In genomic region chr5:132013711-132014110, GRCh38 we compare ENCODE assay signal across 19 cellular contexts. TPM values are rescaled to one million over a fixed set of nuclear protein-coding genes. Genes with fewer than 3 reads are reported as not detected.
A peak's percentile ranks its signal among the peaks of the same experiment; 100 is the strongest.
DNase-seq lines count a peak whose midpoint lies in the region; ATAC-seq and TF ChIP-seq lines count a peak whose summit lies in the region.
"Had no signal": no experiment of that assay in that cellular context is flagged by ENCODE, and none has a peak within 500 bp of the region (broad histone marks: within the 10 kb centered on the region; RNA-seq: fewer than 3 reads in every experiment).

No MANE protein-coding gene starts in this region.

- peak; percentile 0 for DNase-seq in activated naive CD4-positive, alpha-beta T cell treated with Interleukin-2 at 50 U/mL for 16 hours
- DNase-seq in activated naive CD4-positive, alpha-beta T cell treated with anti-CD3 and anti-CD28 coated beads for 36 hours: no peak
- DNase-seq in activated CD8-positive, alpha-beta memory T cell treated with anti-CD3 and anti-CD28 coated beads, Interleukin-2, amount 10 ng/mL, durations not matched to agents 7 days and 5 days: peak; percentile 34
- no peak for DNase-seq in immature natural killer cell
- DNase-seq in stimulated activated CD8-positive, alpha-beta memory T cell treated with anti-CD3 and anti-CD28 coated beads, Interleukin-4, amount 100 ng/mL, for 48 hours: peak; percentile 19
- no peak for DNase-seq in NCI-H226
- DNase-seq in nephron progenitor cell: no peak
- DNase-seq: ACHN, COR-L47, NCI-H2081 treated with DMSO at 0.1 percent for 48 hours, NCI-H526, T-helper 9 cell had no signal

- H3K27me3 Mint-ChIP-seq in activated naive CD4-positive, alpha-beta T cell treated with anti-CD3 and anti-CD28 coated beads for 36 hours (ENCODE audit: low read depth): peaks cover 58% of the 10 kb centered on the region
- H3K27me3 Mint-ChIP-seq in activated CD8-positive, alpha-beta memory T cell treated with anti-CD3 and anti-CD28 coated beads, Interleukin-2, amount 10 ng/mL, durations not matched to agents 7 days and 5 days: peaks cover 82% of the 10 kb centered on the region
- H3K27me3 Mint-ChIP-seq in immature natural killer cell (ENCODE audit: low read depth in 3 of 3) (peaks cover 7 to 16% (median 13%) of the 10 kb centered on the region in 3 donors), nephron progenitor cell (ENCODE audit: low read depth, poor library complexity) (peaks cover 96% of the 10 kb centered on the region)

- CTCF ChIA-PET in activated naive CD4-positive, alpha-beta T cell treated with anti-CD3 and anti-CD28 coated beads for 36 hours (lab: Charles Lee): interaction anchor here (1.2 kb wide), 1 partner anchor 49 kb away, joined by 3 read pairs; no protein-coding TSS in a partner anchor
- CTCF ChIA-PET in activated CD8-positive, alpha-beta memory T cell treated with anti-CD3 and anti-CD28 coated beads, Interleukin-2, amount 10 ng/mL, durations not matched to agents 7 days and 5 days (lab: Charles Lee): no interaction called here

- peaks cover 15% of the 10 kb centered on the region for H3K4me1 Mint-ChIP-seq in activated naive CD4-positive, alpha-beta T cell treated with anti-CD3 and anti-CD28 coated beads for 36 hours (ENCODE audit: low read depth)
- peaks cover 37% of the 10 kb centered on the region for H3K4me1 Mint-ChIP-seq in activated CD8-positive, alpha-beta memory T cell treated with anti-CD3 and anti-CD28 coated beads, Interleukin-2, amount 10 ng/mL, durations not matched to agents 7 days and 5 days
- H3K4me1 Mint-ChIP-seq in immature natural killer cell (peaks cover 28 to 41% of the 10 kb centered on the region in 2 donors), nephron progenitor cell (peaks cover 9% of the 10 kb centered on the region)

- no peak overlapping the region for H3K27ac Mint-ChIP-seq in activated naive CD4-positive, alpha-beta T cell treated with anti-CD3 and anti-CD28 coated beads for 36 hours
- H3K27ac Mint-ChIP-seq in activated CD8-positive, alpha-beta memory T cell treated with anti-CD3 and anti-CD28 coated beads, Interleukin-2, amount 10 ng/mL, durations not matched to agents 7 days and 5 days: no peak overlapping the region
- H3K27ac Mint-ChIP-seq in immature natural killer cell: no peak overlapping the region
- H3K27ac Mint-ChIP-seq in nephron progenitor cell: no peak overlapping the region
- H3K27ac Mint-ChIP-seq: stimulated activated memory B cell treated with anti-CD40 and anti-IgM and Interleukin-4, amounts not matched to agents 10 μg/mL and 1 μg/mL and 100 μg/mL, for 72 hours had no signal

- ATAC-seq in activated CD8-positive, alpha-beta memory T cell treated with anti-CD3 and anti-CD28 coated beads, Interleukin-2, amount 10 ng/mL, durations not matched to agents 7 days and 5 days: no peak
- ATAC-seq in GM18868 (IDR thresholded peaks at IDR 0.05; ENCODE audit: unreplicated experiment): no peak
- ATAC-seq: esophagus mucosa; stimulated activated memory B cell treated with anti-CD40 and anti-IgM and Interleukin-4, amounts not matched to agents 10 μg/mL and 1 μg/mL and 100 μg/mL, for 72 hours had no signal

- no peak overlapping the region for H3K4me3 Mint-ChIP-seq in activated naive CD4-positive, alpha-beta T cell treated with anti-CD3 and anti-CD28 coated beads for 36 hours
- H3K4me3 Mint-ChIP-seq in activated CD8-positive, alpha-beta memory T cell treated with anti-CD3 and anti-CD28 coated beads, Interleukin-2, amount 10 ng/mL, durations not matched to agents 7 days and 5 days: no peak overlapping the region
- H3K4me3 Mint-ChIP-seq in immature natural killer cell (peak overlapping the region in 3 of 5 donors; percentile 13 to 46 (median 31)), nephron progenitor cell (no peak overlapping the region)
- H3K4me3 Mint-ChIP-seq: stimulated activated memory B cell treated with anti-CD40 and anti-IgM and Interleukin-4, amounts not matched to agents 10 μg/mL and 1 μg/mL and 100 μg/mL, for 72 hours had no signal

- intact Hi-C loops in activated naive CD4-positive, alpha-beta T cell treated with anti-CD3 and anti-CD28 coated beads for 36 hours (cut with micrococcal nuclease): no loop called here

- H3K9me3 Mint-ChIP-seq in activated naive CD4-positive, alpha-beta T cell treated with anti-CD3 and anti-CD28 coated beads for 36 hours: no peaks in the 10 kb centered on the region
- H3K9me3 Mint-ChIP-seq in activated CD8-positive, alpha-beta memory T cell treated with anti-CD3 and anti-CD28 coated beads, Interleukin-2, amount 10 ng/mL, durations not matched to agents 7 days and 5 days (ENCODE audit: low read depth): no peaks in the 10 kb centered on the region
- H3K9me3 Mint-ChIP-seq in immature natural killer cell: no peaks in the 10 kb centered on the region
- no peaks in the 10 kb centered on the region for H3K9me3 Mint-ChIP-seq in nephron progenitor cell
- H3K9me3 Mint-ChIP-seq: stimulated activated memory B cell treated with anti-CD40 and anti-IgM and Interleukin-4, amounts not matched to agents 10 μg/mL and 1 μg/mL and 100 μg/mL, for 72 hours had no signal

- no peaks in the 10 kb centered on the region for H3K36me3 Mint-ChIP-seq in activated naive CD4-positive, alpha-beta T cell treated with anti-CD3 and anti-CD28 coated beads for 36 hours (ENCODE audit: low read depth)
- H3K36me3 Mint-ChIP-seq in activated CD8-positive, alpha-beta memory T cell treated with anti-CD3 and anti-CD28 coated beads, Interleukin-2, amount 10 ng/mL, durations not matched to agents 7 days and 5 days: no peaks in the 10 kb centered on the region
- H3K36me3 Mint-ChIP-seq in immature natural killer cell: no peaks in the 10 kb centered on the region
- H3K36me3 Mint-ChIP-seq in nephron progenitor cell (ENCODE audit: low read depth): no peaks in the 10 kb centered on the region
- H3K36me3 Mint-ChIP-seq: stimulated activated memory B cell treated with anti-CD40 and anti-IgM and Interleukin-4, amounts not matched to agents 10 μg/mL and 1 μg/mL and 100 μg/mL, for 72 hours had no signal

- no peak for TF ChIP-seq CTCF in nephron progenitor cell (IDR thresholded peaks at IDR 0.05)

RNA-seq across cellular contexts. Expression of gene ACSL6, which starts 2.3 kb away (rescaled TPM):
- total RNA-seq in activated naive CD4-positive, alpha-beta T cell treated with anti-CD3 and anti-CD28 coated beads for 36 hours: 1 to 10 TPM; 1.2 to 2.4 TPM
- 10 to 100 TPM in 1 of 2 experiments, 1 to 10 TPM in 1; 7.0 to 10.9 TPM for total RNA-seq in activated CD8-positive, alpha-beta memory T cell treated with anti-CD3 and anti-CD28 coated beads, Interleukin-2, amount 10 ng/mL, durations not matched to agents 7 days and 5 days
- 1 to 10 TPM; 2.0 to 3.1 (median 2.1) TPM for polyA plus RNA-seq in immature natural killer cell

RNA-seq across cellular contexts. Expression of gene IL3, which starts 46.7 kb away (rescaled TPM):
- total RNA-seq in activated naive CD4-positive, alpha-beta T cell treated with anti-CD3 and anti-CD28 coated beads for 36 hours: not detected
- total RNA-seq in activated CD8-positive, alpha-beta memory T cell treated with anti-CD3 and anti-CD28 coated beads, Interleukin-2, amount 10 ng/mL, durations not matched to agents 7 days and 5 days: 1 to 10 TPM in 1 of 2 experiments, under 1 TPM in 1; 0.47 to 1.5 TPM
- polyA plus RNA-seq in immature natural killer cell: under 1 TPM in 1 of 3 donors, not detected in 2; 0.20 TPM
- total RNA-seq: esophagus mucosa, mononuclear cell, ovary, SK-MEL-5, urinary bladder had no signal
- polyA plus RNA-seq: ovary, urinary bladder had no signal

RNA-seq across cellular contexts. Expression of gene CSF2, which starts 59.9 kb away (rescaled TPM):
- total RNA-seq in activated naive CD4-positive, alpha-beta T cell treated with anti-CD3 and anti-CD28 coated beads for 36 hours: under 1 TPM in 1 of 2 experiments, not detected in 1; 0.30 TPM
- 100 to 1,000 TPM in 1 of 2 experiments, 1 to 10 TPM in 1; 4.9 to 164 TPM for total RNA-seq in activated CD8-positive, alpha-beta memory T cell treated with anti-CD3 and anti-CD28 coated beads, Interleukin-2, amount 10 ng/mL, durations not matched to agents 7 days and 5 days
- under 1 TPM in 2 of 3 donors, not detected in 1; 0.43 to 0.86 TPM for polyA plus RNA-seq in immature natural killer cell
- total RNA-seq: esophagus mucosa, SK-MEL-5, urinary bladder had no signal
- polyA plus RNA-seq: ovary, urinary bladder had no signal

Comparison
In these comparisons a context has a peak if more than half of its experiments do, and no peak if none do; other contexts are left out.
1. DNase-seq: peak in activated naive CD4-positive, alpha-beta T cell treated with Interleukin-2 at 50 U/mL for 16 hours (single experiment), activated CD8-positive, alpha-beta memory T cell treated with anti-CD3 and anti-CD28 coated beads, Interleukin-2, amount 10 ng/mL, durations not matched to agents 7 days and 5 days (single experiment) and stimulated activated CD8-positive, alpha-beta memory T cell treated with anti-CD3 and anti-CD28 coated beads, Interleukin-4, amount 100 ng/mL, for 48 hours (single experiment); none in activated naive CD4-positive, alpha-beta T cell treated with anti-CD3 and anti-CD28 coated beads for 36 hours (single experiment), immature natural killer cell (0 of 3), NCI-H226 (single experiment) and nephron progenitor cell (single experiment).
2. H3K4me3 Mint-ChIP-seq: peak in immature natural killer cell (3 of 5); none in activated naive CD4-positive, alpha-beta T cell treated with anti-CD3 and anti-CD28 coated beads for 36 hours (single experiment), activated CD8-positive, alpha-beta memory T cell treated with anti-CD3 and anti-CD28 coated beads, Interleukin-2, amount 10 ng/mL, durations not matched to agents 7 days and 5 days (single experiment) and nephron progenitor cell (single experiment).
3. RNA of gene CSF2, which starts 59.9 kb away (total RNA-seq): 4.9 to 164 TPM in activated CD8-positive, alpha-beta memory T cell treated with anti-CD3 and anti-CD28 coated beads, Interleukin-2, amount 10 ng/mL, durations not matched to agents 7 days and 5 days; 0.30 TPM in activated naive CD4-positive, alpha-beta T cell treated with anti-CD3 and anti-CD28 coated beads for 36 hours; every median in the first group is over 4 times any median in the second.